ENCODE assay signal across 2 cellular contexts in genomic region chr2:52141076-52141475, GRCh38.
TF ChIP-seq lines count a peak whose summit lies in the region.

No MANE protein-coding gene starts in this region.

TF ChIP-seq in SK-N-SH, 30 proteins besides CTCF, POLR2A, EP300 and RAD21 (continued from another document):
- TF ChIP-seq TEAD4 (IDR thresholded peaks at IDR 0.05; ENCODE audit: borderline replicate concordance, insufficient read depth) = no peak
- no peak for TF ChIP-seq EZH2phosphoT487 (IDR thresholded peaks at IDR 0.05; ENCODE audit: borderline replicate concordance, low read depth)
- no peak for TF ChIP-seq FOXJ3 (CRISPR knock-in tag; IDR thresholded peaks at IDR 0.05)
- no peak for TF ChIP-seq ELF1 (IDR thresholded peaks at IDR 0.05)

TF ChIP-seq in SK-N-SH treated with all-trans-retinoic acid at 6 μM for 48 hours, 23 proteins besides CTCF, POLR2A, EP300 and RAD21 (continued from another document):
- no peak for TF ChIP-seq CSRNP3 (CRISPR knock-in tag; IDR thresholded peaks at IDR 0.05)
- TF ChIP-seq ZNF565 (CRISPR knock-in tag; conservative IDR thresholded peaks at IDR 0.05; ENCODE audit: low read depth) = no peak
- no peak for TF ChIP-seq OSR1 (CRISPR knock-in tag; IDR thresholded peaks at IDR 0.05)
